Comparison of ENCODE assay signal across 11 cellular contexts in the genomic region with DNA sequence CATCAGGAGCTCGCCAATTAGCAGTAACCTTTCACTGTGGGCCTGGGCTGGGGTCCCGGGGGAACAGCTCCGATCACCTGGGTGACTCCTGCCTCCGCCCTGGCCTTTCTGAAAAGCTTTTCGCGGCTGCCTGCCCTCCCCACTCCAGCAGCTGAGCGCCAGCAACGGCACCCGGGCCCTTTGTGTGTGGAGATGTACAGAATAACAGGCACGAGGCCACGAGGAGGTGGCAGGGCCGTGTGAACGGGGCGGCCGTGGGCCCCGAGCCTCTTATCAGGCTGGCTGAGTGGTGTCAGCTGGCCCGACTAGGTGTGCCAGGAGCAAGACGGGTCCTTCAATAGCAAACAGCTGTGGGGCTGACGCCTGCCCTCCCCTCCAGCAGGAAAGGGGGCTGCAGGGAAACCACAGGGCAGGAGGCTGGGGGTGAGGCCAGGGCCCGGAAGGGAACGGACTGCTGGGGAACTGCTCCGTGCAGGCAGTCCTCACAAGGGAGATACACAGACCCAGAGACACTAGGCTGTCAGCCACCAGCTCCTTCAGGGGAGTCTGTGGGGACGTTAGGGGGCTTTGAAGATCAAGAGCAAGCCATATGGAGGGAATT. TPM values are rescaled to one million over a fixed set of nuclear protein-coding genes. Genes with fewer than 3 reads are reported as not detected.
DNase-seq lines count a peak whose midpoint lies in the region; ATAC-seq, FAIRE-seq and TF ChIP-seq lines count a peak whose summit lies in the region.
"Had no signal": no experiment of that assay in that cellular context is flagged by ENCODE, and none has a peak within 500 bp of the region (broad histone marks: within the 10 kb centered on the region; RNA-seq: fewer than 3 reads in every experiment).

No MANE protein-coding gene starts in this region.

- H3K9ac ChIP-seq in K562 (ENCODE audit: insufficient read depth in 1 of 2, low read depth in 2 of 2, low read length in 2 of 2) (peak overlapping the region in 1 of 2 experiments; percentile 64; a peak in 2 of 4 replicates), neural progenitor cell (no peak overlapping the region)

- ATAC-seq in K562: peak; percentile 21; the same call in 1 of the 3 replicates

- H3K4me3 ChIP-seq in K562: no peak overlapping the region
- H3K4me3 ChIP-seq in neural progenitor cell: no peak overlapping the region
- H3K4me3 ChIP-seq in brain microvascular endothelial cell (ENCODE audit: low read depth, low read length): no peak overlapping the region
- H3K4me3 ChIP-seq: SJSA1 had no signal

- no peaks in the 10 kb centered on the region for H3K9me3 Mint-ChIP-seq in neural progenitor cell

- no peak for TF ChIP-seq EP300 in K562 (IDR thresholded peaks at IDR 0.05; ENCODE audit: low read length)

- H3K27me3 ChIP-seq in K562 (ENCODE audit: control insufficient read depth in 2 of 2, insufficient read depth in 2 of 2, low read length in 2 of 2): no peaks in the 10 kb centered on the region
- H3K27me3 ChIP-seq in neural progenitor cell: no peaks in the 10 kb centered on the region
- no peaks in the 10 kb centered on the region for H3K27me3 ChIP-seq in brain microvascular endothelial cell (replicated peaks)
- H3K27me3 ChIP-seq: SJSA1 had no signal

- H3K4me1 ChIP-seq in K562 (replicated peaks in 1 of 2; ENCODE audit: control insufficient read depth in 2 of 2, insufficient read depth in 2 of 2, low read length in 2 of 2): peaks cover 12 to 31% of the 10 kb centered on the region in 2 experiments; a peak in 4 of 5 replicates
- peaks cover 31% of the 10 kb centered on the region for H3K4me1 ChIP-seq in neural progenitor cell
- H3K4me1 ChIP-seq: SJSA1 had no signal

- no peak overlapping the region for H3K27ac ChIP-seq in K562 (ENCODE audit: extremely low read depth, low read depth, low read length)
- no peak overlapping the region for H3K27ac ChIP-seq in neural progenitor cell
- no peak overlapping the region for H3K27ac ChIP-seq in brain microvascular endothelial cell
- H3K27ac ChIP-seq: SJSA1 had no signal

- WGBS in K562 (ENCODE audit: insufficient coverage, low coverage, missing lambda C conversion rate): 87% methylated on average over 15 of the region's 23 CpGs

- H3K9me1 ChIP-seq in K562 (ENCODE audit: control insufficient read depth, insufficient read depth, low read length): peaks cover 2% of the 10 kb centered on the region

- no peaks in the 10 kb centered on the region for H4K20me1 ChIP-seq in K562 (replicated peaks; ENCODE audit: control insufficient read depth, insufficient read depth, low read length)
- H4K20me1 ChIP-seq in neural progenitor cell (ENCODE audit: low read depth): no peaks in the 10 kb centered on the region

- H2AFZ ChIP-seq in K562 (ENCODE audit: low read depth, low read length) (no peak overlapping the region), neural progenitor cell (replicated peaks) (no peak overlapping the region)

- no peak for TF ChIP-seq RAD21 in K562 (CRISPR knock-in tag; conservative IDR thresholded peaks at IDR 0.05 in 1 of 2, IDR thresholded peaks at IDR 0.05 in 1 of 2)

- DNase-seq in NCI-H2029 (lab: John Stamatoyannopoulos, UW): peak; percentile 72
- DNase-seq in NCI-H2029 treated with DMSO at 0.1 percent for 48 hours (lab: John Stamatoyannopoulos, UW): no peak
- DNase-seq in NCI-H2107 (lab: John Stamatoyannopoulos, UW): peak; percentile 71
- no peak for DNase-seq in K562 (ENCODE audit: extremely low read depth in 1 of 4, low spot score in 3 of 4)
- DNase-seq in neural progenitor cell (ENCODE audit: low spot score): peak; percentile 54
- DNase-seq in activated gamma-delta T cell treated with Interleukin-2 at 50 U/mL for 16 hours: no peak
- DNase-seq in brain microvascular endothelial cell: no peak
- no peak for DNase-seq in dedifferentiated amniotic fluid mesenchymal stem cell (ENCODE audit: extremely low spot score)
- DNase-seq: 8988T had no signal

- FAIRE-seq in K562 (lab: Jason Lieb, UNC): no peak
- FAIRE-seq: H54 had no signal

- TF ChIP-seq POLR2A in K562 (conservative IDR thresholded peaks at IDR 0.05): no peak

- H3K9me3 ChIP-seq in K562 (replicated peaks; ENCODE audit: control insufficient read depth, insufficient read depth, low read depth, low read length) (no peaks in the 10 kb centered on the region), neural progenitor cell (ENCODE audit: low read depth) (no peaks in the 10 kb centered on the region)
- H3K9me3 ChIP-seq: SJSA1 had no signal

- H3K27ac Mint-ChIP-seq in neural progenitor cell: peak overlapping the region; percentile 94

- in situ Hi-C loops in K562 (cut with MboI): no loop called here
- in situ Hi-C loops in brain microvascular endothelial cell (cut with HindIII; ENCODE audit: low pct_ligation_motif_present, low sequenced_read_pairs): no loop called here

- H3K36me3 Mint-ChIP-seq in neural progenitor cell: peaks cover 2% of the 10 kb centered on the region

- TF ChIP-seq CTCF in K562 (IDR thresholded peaks at IDR 0.05 in 2 of 3, conservative IDR thresholded peaks at IDR 0.05 in 1 of 3; ENCODE audit: insufficient read depth in 2 of 3, low read depth in 1 of 3, low read length in 3 of 3) (no peak), neural progenitor cell (IDR thresholded peaks at IDR 0.05) (no peak), brain microvascular endothelial cell (IDR thresholded peaks at IDR 0.05; ENCODE audit: low read depth, low read length, missing control alignments) (no peak)

- no TSS peak for BruUV-seq in K562 (replicated peaks; lab: Mats Ljungman, UMichigan)

- peaks cover 32% of the 10 kb centered on the region for H3K79me2 ChIP-seq in K562 (ENCODE audit: control insufficient read depth, insufficient read depth, low read length)
- H3K79me2 ChIP-seq in neural progenitor cell (ENCODE audit: low read depth): no peaks in the 10 kb centered on the region

- H3K4me1 Mint-ChIP-seq in neural progenitor cell: peaks cover 55% of the 10 kb centered on the region

- peaks cover 13% of the 10 kb centered on the region for H3K27me3 Mint-ChIP-seq in neural progenitor cell (ENCODE audit: insufficient read depth, low read depth)

- no peak overlapping the region for H3K4me2 ChIP-seq in K562 (ENCODE audit: insufficient read depth, low read length)
- H3K4me2 ChIP-seq in neural progenitor cell: peak overlapping the region; percentile 39

- POLR2A ChIA-PET in K562 (lab: Yijun Ruan, JAX): interaction anchor here (0.5 to 1.6 kb wide), 4 partner anchors 11 to 51 kb away, joined by 3 to 5 read pairs (median 4); no protein-coding TSS in a partner anchor

- H3K36me3 ChIP-seq in K562 (ENCODE audit: control insufficient read depth, insufficient read depth, low read length) (peaks cover 52% of the 10 kb centered on the region; the same call in 2 of the 3 replicates), neural progenitor cell (no peaks in the 10 kb centered on the region), brain microvascular endothelial cell (replicated peaks) (no peaks in the 10 kb centered on the region)
- H3K36me3 ChIP-seq: SJSA1 had no signal

- peaks cover 6% of the 10 kb centered on the region for H3F3A ChIP-seq in neural progenitor cell (ENCODE audit: low read depth)

- intact Hi-C loops in K562 (cut with micrococcal nuclease): no loop called here

- no peak overlapping the region for H3K4me3 Mint-ChIP-seq in neural progenitor cell

- CTCF ChIA-PET in K562 (lab: Yijun Ruan, JAX; ENCODE audit: low intra/inter-chr PET ratio): no interaction called here

TF ChIP-seq in K562, 482 proteins besides CTCF, POLR2A, EP300 and RAD21:
- TF ChIP-seq RBM22 (IDR thresholded peaks at IDR 0.05; ENCODE audit: low read depth, low read length, poor library complexity, severe bottlenecking) (peak; percentile 50), ZNF263 (CRISPR knock-in tag; IDR thresholded peaks at IDR 0.05; ENCODE audit: borderline replicate concordance) (no peak), POLR2G (IDR thresholded peaks at IDR 0.05; ENCODE audit: low read depth, low read length) (0 out of 2 replicates have a peak, but pooled peaks have one; percentile 31)

RNA-seq across cellular contexts. Expression of a gene that starts 56.7 kb away (rescaled TPM):
- 83.7 and 101 TPM in 2 replicates for total RNA-seq in K562 (2011; cell fraction: chromatin; rRNA removed; ENCODE audit: low replicate concordance)
- 37.2 and 38.4 TPM in 2 replicates for total RNA-seq in K562 (2011; cell fraction: nucleolus; rRNA removed)
- total RNA-seq in K562 (2011; cell fraction: nucleoplasm; rRNA removed): 54.0 and 63.1 TPM in 2 replicates
- total RNA-seq in K562 (2014; rRNA removed) (14.8 and 17.9 TPM in 2 replicates), K562 (2014; rRNA removed; fragmentation: Illumina TruSeq; extraction: Trizol) (9.7 and 10.6 TPM in 2 replicates), K562 (2015; rRNA removed; fragmentation: Illumina TruSeq; extraction: Trizol) (13.8 and 14.1 TPM in 2 replicates), K562 (2021) (33.2 and 36.2 TPM in 2 replicates), neural progenitor cell (ENCODE audit: low replicate concordance) (11.9 and 25.6 TPM in 2 replicates)
- polyA plus RNA-seq in K562 (2011; rRNA removed) (11.6 and 15.4 TPM in 2 replicates), K562 (2014; fragmentation: Illumina TruSeq; extraction: Trizol) (14.8 and 16.0 TPM in 2 replicates), K562 (2014; fragmentation: Nextera tagmentation; extraction: Ambion mirVana) (1 to 10 TPM; 5.1 to 6.6 TPM), K562 (2014; rRNA removed) (13.6 and 15.9 TPM in 2 replicates)
- 9.9 and 14.8 TPM in 2 replicates for polyA plus RNA-seq in K562 (2011; cell fraction: cytosol; rRNA removed)
- polyA plus RNA-seq in K562 (2011; cell fraction: nucleus; rRNA removed): 42.8 and 74.6 TPM in 2 replicates
- 15.9 and 17.9 TPM in 2 replicates for polyA plus RNA-seq in K562 (2012)
- 10.1 and 11.5 TPM in 2 replicates for polyA minus RNA-seq in K562 (2011; rRNA and poly(A)+ RNA removed)
- 15.5 and 25.2 TPM in 2 replicates for polyA minus RNA-seq in K562 (2011; cell fraction: cytosol; rRNA and poly(A)+ RNA removed)
- 17.2 and 19.1 TPM in 2 replicates for polyA minus RNA-seq in K562 (2011; cell fraction: nucleus; rRNA and poly(A)+ RNA removed)

Comparison
In these comparisons a context has a peak if more than half of its experiments do, and no peak if none do; other contexts are left out.
1. DNase-seq: peak in NCI-H2029 (single experiment), NCI-H2107 (single experiment) and neural progenitor cell (single experiment); none in NCI-H2029 treated with DMSO at 0.1 percent for 48 hours (single experiment), K562 (0 of 4), activated gamma-delta T cell treated with Interleukin-2 at 50 U/mL for 16 hours (single experiment), brain microvascular endothelial cell (single experiment) and dedifferentiated amniotic fluid mesenchymal stem cell (single experiment).